Comparison of ENCODE assay signal across 1 cellular context in genomic region chr10:109966961-109967738, GRCh38.
TF ChIP-seq lines count a peak whose summit lies in the region.

No MANE protein-coding gene starts in this region.

TF ChIP-seq in H1, 55 proteins besides CTCF, POLR2A, EP300 and RAD21 (continued from another document):
- no peak for TF ChIP-seq ATF3 (IDR thresholded peaks at IDR 0.05; ENCODE audit: insufficient read depth, low read depth, low read length)
- no peak for TF ChIP-seq HDAC2 (IDR thresholded peaks at IDR 0.05; ENCODE audit: borderline replicate concordance in 1 of 2, low read depth in 2 of 2, low read length in 2 of 2)
- TF ChIP-seq NANOG (IDR thresholded peaks at IDR 0.05; ENCODE audit: insufficient read depth, low read depth, low read length, poor library complexity, severe bottlenecking), result no peak
- no peak for TF ChIP-seq USF2 (IDR thresholded peaks at IDR 0.05; ENCODE audit: low read length)
- no peak for TF ChIP-seq POU5F1 (IDR thresholded peaks at IDR 0.05; ENCODE audit: low read depth, low read length)
- no peak for TF ChIP-seq FOSL1 (IDR thresholded peaks at IDR 0.05; ENCODE audit: insufficient read depth, low read depth, low read length)
- TF ChIP-seq GTF2F1 (IDR thresholded peaks at IDR 0.05; ENCODE audit: borderline replicate concordance, low read depth, low read length), result no peak
- TF ChIP-seq BRCA1 (IDR thresholded peaks at IDR 0.05; ENCODE audit: low read depth, low read length), result no peak
